Comparison of ENCODE assay signal across 8 cellular contexts in genomic region chr12:108561852-108562347, GRCh38. TPM values are rescaled to one million over a fixed set of nuclear protein-coding genes. Genes with fewer than 3 reads are reported as not detected.
DNase-seq lines count a peak whose midpoint lies in the region; TF ChIP-seq lines count a peak whose summit lies in the region.

No MANE protein-coding gene starts in this region.

- H3K79me2 ChIP-seq in SU-DHL-6 (ENCODE audit: insufficient read depth, low read length) = peaks cover 46% of the 10 kb centered on the region

- peaks cover 7% of the 10 kb centered on the region for H3F3A ChIP-seq in SU-DHL-6 (ENCODE audit: insufficient read depth)

- no peaks in the 10 kb centered on the region for H3K27me3 ChIP-seq in SU-DHL-6 (ENCODE audit: low read length)

- H3K27ac Mint-ChIP-seq in activated naive CD4-positive, alpha-beta T cell treated with anti-CD3 and anti-CD28 coated beads for 36 hours = peak overlapping the region; percentile 100

- CTCF ChIA-PET in activated naive CD4-positive, alpha-beta T cell treated with anti-CD3 and anti-CD28 coated beads for 36 hours (lab: Charles Lee) = interaction anchor here (1.1 to 4.2 kb wide), 6 partner anchors 11 to 102 kb away, joined by 3 to 56 read pairs (median 6); no protein-coding TSS in a partner anchor

- H3K27me3 Mint-ChIP-seq in activated naive CD4-positive, alpha-beta T cell treated with anti-CD3 and anti-CD28 coated beads for 36 hours (ENCODE audit: low read depth) = no peaks in the 10 kb centered on the region

- H3K4me2 ChIP-seq in SU-DHL-6 (ENCODE audit: low read depth, low read length, poor library complexity, severe bottlenecking) = peak overlapping the region; percentile 95

- H4K20me1 ChIP-seq in SU-DHL-6 (ENCODE audit: low read depth, low read length) = peaks cover 3% of the 10 kb centered on the region; the same call in 1 of the 2 replicates

- peaks cover 30% of the 10 kb centered on the region for H3K36me3 Mint-ChIP-seq in activated naive CD4-positive, alpha-beta T cell treated with anti-CD3 and anti-CD28 coated beads for 36 hours (ENCODE audit: low read depth)

- H3K4me3 ChIP-seq in SU-DHL-6 (ENCODE audit: insufficient read depth, low read length, poor library complexity, severe bottlenecking) = peak overlapping the region; percentile 98
- H3K4me3 ChIP-seq in foreskin fibroblast (ENCODE audit: low read depth in 1 of 2, low read length in 2 of 2) = peak overlapping the region; percentile 94 to 96
- peak overlapping the region; percentile 100 for H3K4me3 ChIP-seq in skeletal muscle cell (ENCODE audit: low read depth, low read length)

- TF ChIP-seq CTCF in SU-DHL-6 (IDR thresholded peaks at IDR 0.05; ENCODE audit: insufficient read depth, low read length, poor library complexity, severe bottlenecking) = no peak
- no peak for TF ChIP-seq CTCF in foreskin fibroblast (IDR thresholded peaks at IDR 0.05; ENCODE audit: low read depth, low read length)

- peak overlapping the region; percentile 100 for H3K4me3 Mint-ChIP-seq in activated naive CD4-positive, alpha-beta T cell treated with anti-CD3 and anti-CD28 coated beads for 36 hours

- no peaks in the 10 kb centered on the region for H3K9me3 Mint-ChIP-seq in activated naive CD4-positive, alpha-beta T cell treated with anti-CD3 and anti-CD28 coated beads for 36 hours

- H3K9me3 ChIP-seq in SU-DHL-6 (ENCODE audit: insufficient read depth, low read length) = no peaks in the 10 kb centered on the region

- no peaks in the 10 kb centered on the region for H3K9me2 ChIP-seq in SU-DHL-6 (replicated peaks; ENCODE audit: insufficient read depth, low read length)

- H2AFZ ChIP-seq in SU-DHL-6 (ENCODE audit: low read depth, low read length, severe bottlenecking) = peak overlapping the region; percentile 81

- intact Hi-C loops in activated naive CD4-positive, alpha-beta T cell treated with anti-CD3 and anti-CD28 coated beads for 36 hours (cut with micrococcal nuclease) = loop anchor here (1.0 to 10.0 kb wide), 14 partner anchors 7 to 1443 kb away; partner anchors contain the start of genes CORO1C, FICD, MMAB and MVK

- DNase-seq in activated naive CD4-positive, alpha-beta T cell treated with anti-CD3 and anti-CD28 coated beads for 36 hours = peak; percentile 20
- DNase-seq in activated naive CD4-positive, alpha-beta T cell treated with Interleukin-2 at 50 U/mL for 16 hours = no peak
- DNase-seq in foreskin fibroblast (no peak), skeletal muscle cell (ENCODE audit: low read depth) (no peak), CD1c-positive myeloid dendritic cell (ENCODE audit: extremely low spot score) (no peak), glomerular visceral epithelial cell (ENCODE audit: extremely low spot score) (no peak), pons (ENCODE audit: low spot score) (no peak)

- peak overlapping the region; percentile 88 for H3K27ac ChIP-seq in SU-DHL-6 (ENCODE audit: low read depth, low read length)

- peaks cover 6% of the 10 kb centered on the region; the same call in 1 of the 2 replicates for H3K36me3 ChIP-seq in SU-DHL-6 (ENCODE audit: low read length)

- peaks cover 57% of the 10 kb centered on the region for H3K4me1 Mint-ChIP-seq in activated naive CD4-positive, alpha-beta T cell treated with anti-CD3 and anti-CD28 coated beads for 36 hours (ENCODE audit: low read depth)

- H3K9ac ChIP-seq in SU-DHL-6 (ENCODE audit: low read length) = peak overlapping the region; percentile 95

RNA-seq across cellular contexts. Expression of gene ISCU, which starts 0.5 kb away (rescaled TPM):
- 100 to 1,000 TPM; 103 to 105 TPM for total RNA-seq in activated naive CD4-positive, alpha-beta T cell treated with anti-CD3 and anti-CD28 coated beads for 36 hours

RNA-seq across cellular contexts. Expression of gene SART3, which starts 0.9 kb away (rescaled TPM):
- 10 to 100 TPM; 81.9 to 82.5 TPM for total RNA-seq in activated naive CD4-positive, alpha-beta T cell treated with anti-CD3 and anti-CD28 coated beads for 36 hours

RNA-seq across cellular contexts. Expression of gene TMEM119, which starts 36.0 kb away (rescaled TPM):
- total RNA-seq in activated naive CD4-positive, alpha-beta T cell treated with anti-CD3 and anti-CD28 coated beads for 36 hours = not detected

RNA-seq across cellular contexts. Expression of gene FICD, which starts 46.8 kb away (rescaled TPM):
- total RNA-seq in activated naive CD4-positive, alpha-beta T cell treated with anti-CD3 and anti-CD28 coated beads for 36 hours = 1 to 10 TPM; 3.4 to 3.7 TPM
